Comparison of ENCODE assay signal across 33 cellular contexts in genomic region chr9:19830796-19831195, GRCh38. TPM values are rescaled to one million over a fixed set of nuclear protein-coding genes. Genes with fewer than 3 reads are reported as not detected.
"Had no signal": no experiment of that assay in that cellular context is flagged by ENCODE, and none has a peak within 500 bp of the region (broad histone marks: within the 10 kb centered on the region; RNA-seq: fewer than 3 reads in every experiment).

No MANE protein-coding gene starts in this region.

- H3K9me3 ChIP-seq: ovary, psoas muscle, suprapubic skin, testis, transverse colon, upper lobe of right lung, uterus had no signal

- ATAC-seq: natural killer cell; psoas muscle; right cardiac atrium; sciatic nerve; stimulated activated memory B cell treated with anti-CD40 and anti-IgM and Interleukin-4, amounts not matched to agents 10 μg/mL and 1 μg/mL and 100 μg/mL, for 72 hours; stimulated activated naive CD8-positive, alpha-beta T cell treated with anti-CD3 and anti-CD28 coated beads, Interleukin-15, amount 100 ng/mL, for 72 hours; stimulated activated naive CD8-positive, alpha-beta T cell treated with anti-CD3 and anti-CD28 coated beads, Interleukin-15, Interleukin-2, amounts not matched to agents 100 U/mL and 50 U/mL, for 24 hours; upper lobe of right lung had no signal

- H3K27ac Mint-ChIP-seq: natural killer cell; neural progenitor cell; progenitor cell of endocrine pancreas; stimulated activated memory B cell treated with anti-CD40 and anti-IgM and Interleukin-4, amounts not matched to agents 10 μg/mL and 1 μg/mL and 100 μg/mL, for 72 hours; stimulated activated naive CD8-positive, alpha-beta T cell treated with anti-CD3 and anti-CD28 coated beads, Interleukin-15, amount 100 ng/mL, for 72 hours; type B pancreatic cell had no signal

- H3K4me1 Mint-ChIP-seq: natural killer cell; neural progenitor cell; stimulated activated memory B cell treated with anti-CD40 and anti-IgM and Interleukin-4, amounts not matched to agents 10 μg/mL and 1 μg/mL and 100 μg/mL, for 72 hours; stimulated activated naive CD8-positive, alpha-beta T cell treated with anti-CD3 and anti-CD28 coated beads, Interleukin-15, amount 100 ng/mL, for 72 hours had no signal

- H3K27me3 ChIP-seq: neural progenitor cell, ovary, spleen, suprapubic skin, testis, tibial artery, transverse colon, upper lobe of right lung, uterus had no signal

- H3K9me3 Mint-ChIP-seq: stimulated activated memory B cell treated with anti-CD40 and anti-IgM and Interleukin-4, amounts not matched to agents 10 μg/mL and 1 μg/mL and 100 μg/mL, for 72 hours; type B pancreatic cell had no signal

- H3K9ac ChIP-seq: neural progenitor cell, parathyroid adenoma had no signal

- H3K4me1 ChIP-seq: neural progenitor cell, parathyroid adenoma, psoas muscle, spleen, suprapubic skin, testis, tibial artery, transverse colon, upper lobe of right lung, uterus had no signal

- DNase-seq: natural killer cell; occipital lobe; ovary; posterior cingulate gyrus; psoas muscle; right cardiac atrium; spleen; stimulated activated CD4-positive, alpha-beta T cell treated with anti-CD3 and anti-CD28 coated beads, Interleukin-12 subunit alpha, Interleukin-12 subunit beta, amount 100 ng/mL, for 4 hours; stimulated activated CD4-positive, alpha-beta T cell treated with anti-CD3 and anti-CD28 coated beads, Interleukin-1b, Interleukin-23, amount 100 ng/mL, for 48 hours; stimulated activated CD4-positive, alpha-beta T cell treated with anti-CD3 and anti-CD28 coated beads, Interleukin-4, amount 100 ng/mL, for 1 hour; stimulated activated CD4-positive, alpha-beta T cell treated with anti-CD3 and anti-CD28 coated beads, Interleukin-4, amount 100 ng/mL, for 4 hours; stimulated activated CD8-positive, alpha-beta memory T cell treated with anti-CD3 and anti-CD28 coated beads, Interleukin-4, amount 100 ng/mL, for 48 hours; stimulated activated naive CD4-positive, alpha-beta T cell; stimulated activated naive CD8-positive, alpha-beta T cell treated with anti-CD3 and anti-CD28 coated beads, Interleukin-15, amount 100 ng/mL, for 72 hours; stimulated activated naive CD8-positive, alpha-beta T cell treated with anti-CD3 and anti-CD28 coated beads, Interleukin-15, Interleukin-2, amounts not matched to agents 100 U/mL and 50 U/mL, for 24 hours; substantia nigra; testis; tibial artery; transverse colon; upper lobe of right lung; uterus had no signal

- H3K27me3 Mint-ChIP-seq: progenitor cell of endocrine pancreas; stimulated activated memory B cell treated with anti-CD40 and anti-IgM and Interleukin-4, amounts not matched to agents 10 μg/mL and 1 μg/mL and 100 μg/mL, for 72 hours; stimulated activated naive CD8-positive, alpha-beta T cell treated with anti-CD3 and anti-CD28 coated beads, Interleukin-15, amount 100 ng/mL, for 72 hours; type B pancreatic cell had no signal

- H2AFZ ChIP-seq: neural progenitor cell, parathyroid adenoma had no signal

- H3K4me3 ChIP-seq: neural progenitor cell, ovary, psoas muscle, skin epidermis, smooth muscle cell, spleen, suprapubic skin, testis, tibial artery, transverse colon, upper lobe of right lung, uterus had no signal

- H3K36me3 ChIP-seq: neural progenitor cell, ovary, spleen, suprapubic skin, tibial artery, transverse colon, upper lobe of right lung, uterus had no signal

- H3K4me2 ChIP-seq: neural progenitor cell, smooth muscle cell had no signal

- H3K4me3 Mint-ChIP-seq: natural killer cell; nephron; neural progenitor cell; stimulated activated memory B cell treated with anti-CD40 and anti-IgM and Interleukin-4, amounts not matched to agents 10 μg/mL and 1 μg/mL and 100 μg/mL, for 72 hours; stimulated activated naive CD8-positive, alpha-beta T cell treated with anti-CD3 and anti-CD28 coated beads, Interleukin-15, amount 100 ng/mL, for 72 hours; type B pancreatic cell had no signal

- H3K36me3 Mint-ChIP-seq: natural killer cell; neural progenitor cell; stimulated activated memory B cell treated with anti-CD40 and anti-IgM and Interleukin-4, amounts not matched to agents 10 μg/mL and 1 μg/mL and 100 μg/mL, for 72 hours; type B pancreatic cell had no signal

- H3K27ac ChIP-seq: neural progenitor cell, ovary, parathyroid adenoma, psoas muscle, skin epidermis, spleen, suprapubic skin, testis, tibial artery, transverse colon, upper lobe of right lung, uterus had no signal

RNA-seq across cellular contexts. Expression of gene SLC24A2, which starts 42.0 kb away (rescaled TPM):
- total RNA-seq: osteoblast, renal cortical epithelial cell, right cardiac atrium, spleen, suprapubic skin, upper lobe of right lung had no signal
- polyA plus RNA-seq: right cardiac atrium had no signal
